Comparison of ENCODE assay signal across 2 cellular contexts in the genomic region with DNA sequence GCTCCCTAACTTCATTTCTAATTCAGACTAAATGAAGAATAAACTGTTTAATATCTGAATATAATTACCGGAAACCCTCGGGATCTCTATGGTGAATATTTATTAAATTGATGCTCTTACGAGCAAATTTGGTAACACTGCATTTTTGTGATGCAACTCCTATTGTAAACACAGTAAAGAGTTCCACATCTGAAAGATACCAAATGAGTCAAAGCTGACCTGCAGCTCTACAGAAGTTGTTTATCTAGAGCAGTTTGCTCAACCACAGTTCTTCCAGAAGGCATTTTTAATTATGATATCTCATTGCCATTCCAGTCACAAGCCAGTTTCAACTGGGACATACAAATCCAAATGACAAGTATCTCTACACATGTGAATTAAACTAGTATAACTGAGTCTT.
TF ChIP-seq lines count a peak whose summit lies in the region.

No MANE protein-coding gene starts in this region.

TF ChIP-seq in HCT116, 20 proteins besides CTCF, POLR2A, EP300 and RAD21 (continued from another document):
- TF ChIP-seq SRF (IDR thresholded peaks at IDR 0.05; ENCODE audit: low read depth) = no peak
TF ChIP-seq in HCT116: peak in this region for 1.

TF ChIP-seq in SK-N-SH, 30 proteins besides CTCF, POLR2A, EP300 and RAD21 (continued from another document):
- no peak for TF ChIP-seq MEF2A (IDR thresholded peaks at IDR 0.05; ENCODE audit: borderline replicate concordance, low read depth)
